ENCODE assay signal across 20 cellular contexts in the genomic region with DNA sequence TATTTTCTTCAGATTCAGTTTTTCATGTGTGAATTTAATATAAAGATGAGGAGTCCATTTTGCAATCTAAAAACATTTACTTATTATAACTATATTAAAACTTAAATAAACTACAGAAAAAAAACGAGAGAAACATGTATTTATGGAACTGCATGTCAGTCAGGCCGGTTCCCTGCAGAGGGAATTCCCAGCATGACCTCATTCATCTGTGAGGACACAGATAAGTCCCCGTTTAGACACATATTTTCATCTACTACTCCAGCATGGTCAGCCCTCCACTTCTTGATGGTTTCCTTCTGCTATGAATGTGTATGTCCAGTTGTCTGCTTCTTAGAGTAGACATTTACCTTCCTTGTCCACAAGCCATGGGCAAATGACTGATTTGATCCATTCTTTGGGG.
A peak's percentile ranks its signal among the peaks of the same experiment; 100 is the strongest.
DNase-seq lines count a peak whose midpoint lies in the region; ATAC-seq and TF ChIP-seq lines count a peak whose summit lies in the region.
"Had no signal": no experiment of that assay in that cellular context is flagged by ENCODE, and none has a peak within 500 bp of the region (broad histone marks: within the 10 kb centered on the region; RNA-seq: fewer than 3 reads in every experiment).

No MANE protein-coding gene starts in this region.

- H3K9me3 ChIP-seq in CD8-positive, alpha-beta T cell (ENCODE audit: low read length), result no peaks in the 10 kb centered on the region

- no peaks in the 10 kb centered on the region for H3K27me3 ChIP-seq in CD8-positive, alpha-beta T cell (ENCODE audit: insufficient read depth, low read length)

- no peaks in the 10 kb centered on the region for H3K27me3 Mint-ChIP-seq in type B pancreatic cell
- no peaks in the 10 kb centered on the region for H3K27me3 Mint-ChIP-seq in CD8-positive, alpha-beta T cell (ENCODE audit: low read depth)
- H3K27me3 Mint-ChIP-seq in activated CD4-positive, alpha-beta T cell treated with anti-CD3 and anti-CD28 coated beads, Interleukin-2, amount 10 ng/mL, durations not matched to agents 24 days and 14 days, result no peaks in the 10 kb centered on the region
- H3K27me3 Mint-ChIP-seq: CD4-positive, alpha-beta T cell had no signal

- CTCF ChIA-PET in CD8-positive, alpha-beta T cell (lab: Charles Lee), result no interaction called here

- no peak overlapping the region for H3K27ac ChIP-seq in CD8-positive, alpha-beta T cell (ENCODE audit: low read depth, low read length)

- H3K4me1 Mint-ChIP-seq in type B pancreatic cell (ENCODE audit: unreplicated experiment), result no peaks in the 10 kb centered on the region
- H3K4me1 Mint-ChIP-seq in CD8-positive, alpha-beta T cell (ENCODE audit: low read depth), result no peaks in the 10 kb centered on the region
- no peaks in the 10 kb centered on the region for H3K4me1 Mint-ChIP-seq in activated CD4-positive, alpha-beta T cell treated with anti-CD3 and anti-CD28 coated beads, Interleukin-2, amount 10 ng/mL, durations not matched to agents 24 days and 14 days

- POLR2A ChIA-PET in CD8-positive, alpha-beta T cell (lab: Charles Lee), result no interaction called here

- H3K4me3 ChIP-seq in AG10803 (ENCODE audit: low read length) (no peak overlapping the region), fibroblast of the aortic adventitia (ENCODE audit: low read depth, low read length) (no peak overlapping the region)
- no peak overlapping the region for H3K4me3 ChIP-seq in CD8-positive, alpha-beta T cell (ENCODE audit: low read depth, low read length)
- H3K4me3 ChIP-seq: GM23338 had no signal

- H3K36me3 Mint-ChIP-seq in type B pancreatic cell, result no peaks in the 10 kb centered on the region
- H3K36me3 Mint-ChIP-seq in CD8-positive, alpha-beta T cell, result no peaks in the 10 kb centered on the region
- no peaks in the 10 kb centered on the region for H3K36me3 Mint-ChIP-seq in activated CD4-positive, alpha-beta T cell treated with anti-CD3 and anti-CD28 coated beads, Interleukin-2, amount 10 ng/mL, durations not matched to agents 24 days and 14 days (ENCODE audit: low read depth)

- H3K9me3 Mint-ChIP-seq in type B pancreatic cell, result no peaks in the 10 kb centered on the region
- H3K9me3 Mint-ChIP-seq in CD8-positive, alpha-beta T cell, result no peaks in the 10 kb centered on the region
- H3K9me3 Mint-ChIP-seq in activated CD4-positive, alpha-beta T cell treated with anti-CD3 and anti-CD28 coated beads, Interleukin-2, amount 10 ng/mL, durations not matched to agents 24 days and 14 days, result no peaks in the 10 kb centered on the region
- H3K9me3 Mint-ChIP-seq: CD4-positive, alpha-beta T cell; GM23338 had no signal

- H3K27ac Mint-ChIP-seq in type B pancreatic cell, result no peak overlapping the region
- no peak overlapping the region for H3K27ac Mint-ChIP-seq in CD8-positive, alpha-beta T cell
- H3K27ac Mint-ChIP-seq in activated CD4-positive, alpha-beta T cell treated with anti-CD3 and anti-CD28 coated beads, Interleukin-2, amount 10 ng/mL, durations not matched to agents 24 days and 14 days, result no peak overlapping the region
- H3K27ac Mint-ChIP-seq: CD4-positive, alpha-beta T cell; GM23338 had no signal

- H3K4me1 ChIP-seq in CD8-positive, alpha-beta T cell (ENCODE audit: insufficient read depth, low read length), result no peaks in the 10 kb centered on the region

- no peak overlapping the region for H3K4me3 Mint-ChIP-seq in type B pancreatic cell
- no peak overlapping the region for H3K4me3 Mint-ChIP-seq in CD8-positive, alpha-beta T cell
- H3K4me3 Mint-ChIP-seq in activated CD4-positive, alpha-beta T cell treated with anti-CD3 and anti-CD28 coated beads, Interleukin-2, amount 10 ng/mL, durations not matched to agents 24 days and 14 days, result no peak overlapping the region
- H3K4me3 Mint-ChIP-seq: CD4-positive, alpha-beta T cell; GM23338 had no signal

- DNase-seq in AG10803 (ENCODE audit: low read depth) (peak; percentile 5), amniotic epithelial cell (ENCODE audit: low read depth) (peak; percentile 8), fibroblast of the aortic adventitia (ENCODE audit: low read depth) (peak; percentile 8), type B pancreatic cell (ENCODE audit: extremely low spot score, unreplicated experiment) (no peak)
- no peak for DNase-seq in CD8-positive, alpha-beta T cell
- no peak for DNase-seq in activated CD4-positive, alpha-beta T cell treated with anti-CD3 and anti-CD28 coated beads, Interleukin-2, amount 10 ng/mL, durations not matched to agents 24 days and 14 days
- DNase-seq: Calu3; CD4-positive, alpha-beta T cell; DMS79; KG1; NCI-H187; NCI-H2107; NCI-H510A treated with DMSO at 0.1 percent for 48 hours; NCI-H774; RPMI8226; SIG-M5 had no signal

- intact Hi-C loops in CD8-positive, alpha-beta T cell (cut with DNase I, micrococcal nuclease), result no loop called here
- intact Hi-C loops in activated CD4-positive, alpha-beta T cell treated with anti-CD3 and anti-CD28 coated beads, Interleukin-2, amount 10 ng/mL, durations not matched to agents 24 days and 14 days (cut with micrococcal nuclease), result no loop called here

- TF ChIP-seq CTCF in AG10803 (conservative IDR thresholded peaks at IDR 0.05; ENCODE audit: low read length) (no peak), fibroblast of the aortic adventitia (IDR thresholded peaks at IDR 0.05; ENCODE audit: insufficient read depth, low read length) (no peak), type B pancreatic cell (conservative IDR thresholded peaks at IDR 0.05) (no peak)
- no peak for TF ChIP-seq CTCF in CD8-positive, alpha-beta T cell (IDR thresholded peaks at IDR 0.05)

- H3K36me3 ChIP-seq in CD8-positive, alpha-beta T cell (ENCODE audit: insufficient read depth, low read length), result no peaks in the 10 kb centered on the region

- ATAC-seq in GM19463 (IDR thresholded peaks at IDR 0.05; ENCODE audit: unreplicated experiment) (peak; percentile 61), HG03045 (IDR thresholded peaks at IDR 0.05; ENCODE audit: unreplicated experiment) (no peak)
- ATAC-seq in CD8-positive, alpha-beta T cell, result no peak
- ATAC-seq: GM23338, HCT116 had no signal

Comparison
In these comparisons a context has a peak if more than half of its experiments do, and no peak if none do; other contexts are left out.
1. DNase-seq: peak in AG10803 (single experiment), amniotic epithelial cell (single experiment) and fibroblast of the aortic adventitia (single experiment); none in type B pancreatic cell (single experiment), CD8-positive, alpha-beta T cell (0 of 7) and activated CD4-positive, alpha-beta T cell treated with anti-CD3 and anti-CD28 coated beads, Interleukin-2, amount 10 ng/mL, durations not matched to agents 24 days and 14 days (single experiment).